Comparison of ENCODE assay signal across 27 cellular contexts in genomic region chr13:34432234-34432633, GRCh38.
"Had no signal": no experiment of that assay in that cellular context is flagged by ENCODE, and none has a peak within 500 bp of the region (broad histone marks: within the 10 kb centered on the region; RNA-seq: fewer than 3 reads in every experiment).

No MANE protein-coding gene starts in this region.

- H3K4me1 ChIP-seq: ascending aorta, SJCRH30 had no signal

- ATAC-seq: activated CD8-positive, alpha-beta memory T cell treated with anti-CD3 and anti-CD28 coated beads, Interleukin-2, amount 10 ng/mL, durations not matched to agents 7 days and 5 days; Panc1 had no signal

- H3K4me1 Mint-ChIP-seq: activated CD4-positive, alpha-beta memory T cell treated with anti-CD3 and anti-CD28 coated beads, Interleukin-2, amount 10 ng/mL, durations not matched to agents 7 days and 5 days; activated CD8-positive, alpha-beta memory T cell treated with anti-CD3 and anti-CD28 coated beads, Interleukin-2, amount 10 ng/mL, durations not matched to agents 7 days and 5 days; activated naive CD4-positive, alpha-beta T cell treated with anti-CD3 and anti-CD28 coated beads, Interleukin-2, amount 50 U/mL, for 24 hours; activated naive CD8-positive, alpha-beta T cell treated with anti-CD3 and anti-CD28 coated beads, Interleukin-2, amount 10 ng/mL, durations not matched to agents 7 days and 5 days; central memory CD8-positive, alpha-beta T cell had no signal

- H3K9me3 Mint-ChIP-seq: activated naive CD4-positive, alpha-beta T cell treated with anti-CD3 and anti-CD28 coated beads, Interleukin-2, amount 50 U/mL, for 24 hours; activated naive CD8-positive, alpha-beta T cell treated with anti-CD3 and anti-CD28 coated beads, Interleukin-2, amount 10 ng/mL, durations not matched to agents 7 days and 5 days; activated T-helper 2 cell treated with anti-CD3 and anti-CD28 coated beads, Interferon-gamma antibody, Interleukin-2, Interleukin-4, amounts not matched to agents 10 μg/mL and 5 μg/mL and 100 μg/mL, durations not matched to agents 14 hours and 24 hours and 36 hours had no signal

- H3K27ac ChIP-seq: ascending aorta, cardiac muscle cell, KMS-11, SJCRH30, SK-N-MC, WERI-Rb-1 had no signal

- DNase-seq: activated CD4-positive, alpha-beta memory T cell treated with anti-CD3 and anti-CD28 coated beads, Interleukin-2, amount 10 ng/mL, durations not matched to agents 7 days and 5 days; activated CD4-positive, alpha-beta T cell treated with anti-CD3 and anti-CD28 coated beads for 1 hour; activated CD4-positive, alpha-beta T cell treated with anti-CD3 and anti-CD28 coated beads for 48 hours; activated CD4-positive, CD25-positive, alpha-beta regulatory T cell; activated CD8-positive, alpha-beta memory T cell treated with anti-CD3 and anti-CD28 coated beads for 24 hours; activated CD8-positive, alpha-beta memory T cell treated with anti-CD3 and anti-CD28 coated beads, Interleukin-2, amount 10 ng/mL, durations not matched to agents 7 days and 5 days; activated gamma-delta T cell; activated naive CD4-positive, alpha-beta T cell treated with Interleukin-2 at 50 U/mL for 16 hours; activated naive CD8-positive, alpha-beta T cell treated with anti-CD3 and anti-CD28 coated beads, Interleukin-2, amount 10 ng/mL, durations not matched to agents 7 days and 5 days; activated T-cell treated with anti-CD3 and anti-CD28 coated beads, Interleukin-2, amount 50 U/mL, for 1 hour; amygdala; NCI-H1092 treated with DMSO at 0.1 percent for 48 hours; NCI-H1436; NCI-H187; NCI-H510A; NCI-H526; SJCRH30; T1000; WERI-Rb-1 had no signal

- H3K4me3 Mint-ChIP-seq: activated CD4-positive, alpha-beta memory T cell treated with anti-CD3 and anti-CD28 coated beads, Interleukin-2, amount 10 ng/mL, durations not matched to agents 7 days and 5 days; activated CD8-positive, alpha-beta memory T cell treated with anti-CD3 and anti-CD28 coated beads, Interleukin-2, amount 10 ng/mL, durations not matched to agents 7 days and 5 days; activated naive CD4-positive, alpha-beta T cell treated with anti-CD3 and anti-CD28 coated beads, Interleukin-2, amount 50 U/mL, for 24 hours; activated naive CD8-positive, alpha-beta T cell treated with anti-CD3 and anti-CD28 coated beads, Interleukin-2, amount 10 ng/mL, durations not matched to agents 7 days and 5 days; central memory CD8-positive, alpha-beta T cell had no signal

- H3K9me3 ChIP-seq: ascending aorta, SJCRH30 had no signal

- H3K27me3 Mint-ChIP-seq: activated CD4-positive, alpha-beta memory T cell treated with anti-CD3 and anti-CD28 coated beads, Interleukin-2, amount 10 ng/mL, durations not matched to agents 7 days and 5 days; activated CD8-positive, alpha-beta memory T cell treated with anti-CD3 and anti-CD28 coated beads, Interleukin-2, amount 10 ng/mL, durations not matched to agents 7 days and 5 days; activated naive CD4-positive, alpha-beta T cell treated with anti-CD3 and anti-CD28 coated beads, Interleukin-2, amount 50 U/mL, for 24 hours; activated naive CD8-positive, alpha-beta T cell treated with anti-CD3 and anti-CD28 coated beads, Interleukin-2, amount 10 ng/mL, durations not matched to agents 7 days and 5 days; central memory CD8-positive, alpha-beta T cell had no signal

- H3K36me3 Mint-ChIP-seq: activated CD8-positive, alpha-beta memory T cell treated with anti-CD3 and anti-CD28 coated beads, Interleukin-2, amount 10 ng/mL, durations not matched to agents 7 days and 5 days; activated naive CD4-positive, alpha-beta T cell treated with anti-CD3 and anti-CD28 coated beads, Interleukin-2, amount 50 U/mL, for 24 hours; activated naive CD8-positive, alpha-beta T cell treated with anti-CD3 and anti-CD28 coated beads, Interleukin-2, amount 10 ng/mL, durations not matched to agents 7 days and 5 days had no signal

- H3K36me3 ChIP-seq: ascending aorta, cardiac muscle cell, SJCRH30, WERI-Rb-1 had no signal

- H3K4me3 ChIP-seq: ascending aorta, cardiac muscle cell, SJCRH30, SK-N-MC had no signal
